ENCODE assay signal across 8 cellular contexts in the genomic region with DNA sequence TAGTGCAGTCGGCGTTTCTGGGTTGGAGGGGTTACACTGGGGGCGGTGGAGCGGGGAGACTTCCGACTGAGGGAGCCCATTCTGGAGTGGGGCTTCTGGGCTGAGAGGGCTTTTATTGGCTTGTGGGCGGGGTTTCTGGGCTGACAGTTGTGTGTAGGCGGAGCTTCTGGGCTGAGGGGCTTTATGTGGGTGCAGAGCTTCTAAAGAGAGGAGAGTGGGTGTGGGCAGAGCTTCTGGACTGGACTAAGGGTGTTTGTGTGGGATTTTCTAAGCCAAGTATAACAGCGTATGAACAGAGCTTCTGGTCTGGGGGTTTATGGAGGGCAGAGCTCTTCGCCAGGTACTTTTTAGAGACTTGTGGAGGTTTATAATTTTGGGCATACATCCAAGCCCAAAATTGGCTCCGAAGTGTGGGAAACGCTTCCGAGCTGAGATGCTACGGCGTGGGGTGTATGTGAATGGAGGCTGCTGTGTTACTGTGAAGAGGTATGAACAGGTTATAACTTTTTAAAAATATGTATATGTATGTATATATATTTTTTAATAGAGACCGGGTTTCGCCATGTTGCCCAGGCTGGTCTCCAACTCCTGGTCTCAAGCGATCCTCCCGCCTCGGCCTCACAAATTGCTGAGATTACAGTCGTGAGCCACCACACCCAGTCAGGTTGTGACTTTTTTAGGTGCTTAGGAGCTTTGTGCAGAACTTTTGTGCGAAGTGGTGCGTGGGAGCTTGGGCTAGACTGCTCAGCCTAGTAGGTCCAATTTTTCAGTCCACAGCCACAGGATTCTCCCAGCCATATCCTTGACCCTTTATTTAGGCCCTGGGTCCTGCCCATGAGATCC. TPM values are rescaled to one million over a fixed set of nuclear protein-coding genes. Genes with fewer than 3 reads are reported as not detected.
DNase-seq lines count a peak whose midpoint lies in the region; ATAC-seq and TF ChIP-seq lines count a peak whose summit lies in the region.

No MANE protein-coding gene starts in this region.

- DNase-seq in AG04449 (ENCODE audit: low read depth, low spot score) (no peak), iPS DF 6.9 (ENCODE audit: low read depth, low spot score) (no peak), stomach (no peak), NCI-H2107 treated with DMSO at 0.1 percent for 48 hours (lab: John Stamatoyannopoulos, UW; ENCODE audit: unreplicated experiment) (no peak), NCI-H146 treated with DMSO at 0.1 percent for 48 hours (lab: John Stamatoyannopoulos, UW; ENCODE audit: unreplicated experiment) (no peak)
- DNase-seq in activated CD8-positive, alpha-beta T cell treated with anti-CD3 and anti-CD28 coated beads, Interleukin-2, amount 10 ng/mL, durations not matched to agents 7 days and 5 days = no peak

- H3K9me3 Mint-ChIP-seq in activated CD8-positive, alpha-beta T cell treated with anti-CD3 and anti-CD28 coated beads, Interleukin-2, amount 10 ng/mL, durations not matched to agents 7 days and 5 days (ENCODE audit: insufficient read depth) = no peaks in the 10 kb centered on the region

- no CpG with 5 or more reads among the region's 22 CpGs for WGBS in iPS DF 6.9 (ENCODE audit: insufficient coverage, insufficient read length)
- WGBS in stomach, 5 donors = 38 to 46% (median 42%) methylated on average over 22 of the region's 22 CpGs

- H3K27ac ChIP-seq in iPS DF 6.9 (ENCODE audit: low read length) (no peak overlapping the region), stomach (peak overlapping the region; percentile 85 to 100 (median 91))

- peaks cover 15% of the 10 kb centered on the region for H3K36me3 Mint-ChIP-seq in activated CD8-positive, alpha-beta T cell treated with anti-CD3 and anti-CD28 coated beads, Interleukin-2, amount 10 ng/mL, durations not matched to agents 7 days and 5 days (ENCODE audit: low read depth)

- H3K4me1 ChIP-seq in iPS DF 6.9 (ENCODE audit: control insufficient read depth, insufficient read depth, low read length) (peaks cover 4% of the 10 kb centered on the region; the same call in 1 of the 2 replicates), stomach (peaks cover 13 to 38% (median 22%) of the 10 kb centered on the region in 4 donors)

- H3K27me3 Mint-ChIP-seq in activated CD8-positive, alpha-beta T cell treated with anti-CD3 and anti-CD28 coated beads, Interleukin-2, amount 10 ng/mL, durations not matched to agents 7 days and 5 days (ENCODE audit: low read depth) = no peaks in the 10 kb centered on the region

- no peak for TF ChIP-seq POLR2A in stomach (IDR thresholded peaks at IDR 0.05)

- no peak for TF ChIP-seq EP300 in stomach (IDR thresholded peaks at IDR 0.05)

- H3K9me3 ChIP-seq in iPS DF 6.9 (ENCODE audit: control insufficient read depth, insufficient read depth, low read length) (no peaks in the 10 kb centered on the region), stomach (no peaks in the 10 kb centered on the region)

- H3K36me3 ChIP-seq in iPS DF 6.9 (ENCODE audit: control insufficient read depth, insufficient read depth, low read length) = peaks cover 16% of the 10 kb centered on the region
- H3K36me3 ChIP-seq in stomach = peaks cover 20 to 39% (median 36%) of the 10 kb centered on the region in 4 donors

- CTCF ChIA-PET in AG04449 (lab: Yijun Ruan, JAX) = interaction anchor here (0.6 to 2.0 kb wide), 16 partner anchors 8 to 373 kb away, joined by 3 to 22 read pairs (median 4); no protein-coding TSS in a partner anchor
- CTCF ChIA-PET in activated CD8-positive, alpha-beta T cell treated with anti-CD3 and anti-CD28 coated beads, Interleukin-2, amount 10 ng/mL, durations not matched to agents 7 days and 5 days (lab: Charles Lee) = interaction anchor here (0.8 to 2.6 kb wide), 12 partner anchors 8 to 340 kb away, joined by 3 to 21 read pairs (median 5); a partner anchor contains a TSS

- intact Hi-C loops in stomach (cut with DNase I; ENCODE audit: low total_unique reads) = no loop called here

- peak; percentile 29 for ATAC-seq in GM21723 (IDR thresholded peaks at IDR 0.05; ENCODE audit: unreplicated experiment)
- no peak for ATAC-seq in activated CD8-positive, alpha-beta T cell treated with anti-CD3 and anti-CD28 coated beads, Interleukin-2, amount 10 ng/mL, durations not matched to agents 7 days and 5 days
- no peak for ATAC-seq in HG03520 (IDR thresholded peaks at IDR 0.05; ENCODE audit: unreplicated experiment)

- TF ChIP-seq CTCF in AG04449 (IDR thresholded peaks at IDR 0.05; ENCODE audit: insufficient read depth, low read length, missing control alignments) (peak; percentile 27), stomach (IDR thresholded peaks at IDR 0.05) (peak in 1 of 7 experiments; percentile 16)

- H3K27me3 ChIP-seq in iPS DF 6.9 (ENCODE audit: control insufficient read depth, insufficient read depth, low read length) (no peaks in the 10 kb centered on the region), stomach (no peaks in the 10 kb centered on the region)

- H3K4me3 ChIP-seq in AG04449 (ENCODE audit: low read depth, low read length) (peak overlapping the region; percentile 95), iPS DF 6.9 (ENCODE audit: low read length) (peak overlapping the region; percentile 98; the same call in 1 of the 2 replicates), stomach (peak overlapping the region; percentile 71 to 85 (median 76))

- H3K4me3 Mint-ChIP-seq in activated CD8-positive, alpha-beta T cell treated with anti-CD3 and anti-CD28 coated beads, Interleukin-2, amount 10 ng/mL, durations not matched to agents 7 days and 5 days = peak overlapping the region; percentile 76

- POLR2A ChIA-PET in AG04449 (lab: Yijun Ruan, JAX) = interaction anchor here (0.5 to 1.9 kb wide), 12 partner anchors 11 to 848 kb away, joined by 3 to 15 read pairs (median 4); a partner anchor contains a TSS
- POLR2A ChIA-PET in activated CD8-positive, alpha-beta T cell treated with anti-CD3 and anti-CD28 coated beads, Interleukin-2, amount 10 ng/mL, durations not matched to agents 7 days and 5 days (lab: Charles Lee) = interaction anchor here (0.6 to 4.5 kb wide), 12 partner anchors 8 to 1180 kb away, joined by 3 to 28 read pairs (median 4); a partner anchor contains a TSS

- H3K4me1 Mint-ChIP-seq in activated CD8-positive, alpha-beta T cell treated with anti-CD3 and anti-CD28 coated beads, Interleukin-2, amount 10 ng/mL, durations not matched to agents 7 days and 5 days (ENCODE audit: low read depth) = peaks cover 38% of the 10 kb centered on the region

- peak overlapping the region; percentile 87 for H3K27ac Mint-ChIP-seq in activated CD8-positive, alpha-beta T cell treated with anti-CD3 and anti-CD28 coated beads, Interleukin-2, amount 10 ng/mL, durations not matched to agents 7 days and 5 days

RNA-seq across cellular contexts. Expression of a gene that starts 0.9 kb away (rescaled TPM):
- total RNA-seq in activated CD8-positive, alpha-beta T cell treated with anti-CD3 and anti-CD28 coated beads, Interleukin-2, amount 10 ng/mL, durations not matched to agents 7 days and 5 days = 10 to 100 TPM; 32.6 to 36.2 TPM
- total RNA-seq in stomach = 1 to 10 TPM in 4 of 5 donors, not detected in 1; 2.2 to 6.2 (median 3.4) TPM
- polyA plus RNA-seq in stomach = 1 to 10 TPM; 4.7 to 9.7 (median 6.4) TPM

RNA-seq across cellular contexts. Expression of a gene that starts 34.2 kb away (rescaled TPM):
- total RNA-seq in activated CD8-positive, alpha-beta T cell treated with anti-CD3 and anti-CD28 coated beads, Interleukin-2, amount 10 ng/mL, durations not matched to agents 7 days and 5 days = 10 to 100 TPM; 65.7 to 67.2 TPM
- 10 to 100 TPM; 14.6 to 38.0 (median 32.6) TPM for total RNA-seq in stomach
- 10 to 100 TPM in 1 of 3 donors, 1 to 10 TPM in 2; 7.6 to 11.3 (median 8.5) TPM for polyA plus RNA-seq in stomach

RNA-seq across cellular contexts. Expression of a gene that starts 59.9 kb away (rescaled TPM):
- total RNA-seq in activated CD8-positive, alpha-beta T cell treated with anti-CD3 and anti-CD28 coated beads, Interleukin-2, amount 10 ng/mL, durations not matched to agents 7 days and 5 days = 100 to 1,000 TPM; 194 to 197 TPM
- 10 to 100 TPM; 21.4 to 99.9 (median 76.9) TPM for total RNA-seq in stomach
- 10 to 100 TPM; 50.3 to 64.5 (median 53.6) TPM for polyA plus RNA-seq in stomach

Comparison
In these comparisons a context has a peak if more than half of its experiments do, and no peak if none do; other contexts are left out.
1. RNA of a gene that starts 0.9 kb away (total RNA-seq): 32.6 to 36.2 TPM in activated CD8-positive, alpha-beta T cell treated with anti-CD3 and anti-CD28 coated beads, Interleukin-2, amount 10 ng/mL, durations not matched to agents 7 days and 5 days; 2.2 to 6.2 TPM in stomach; every median in the first group is over 4 times any median in the second.
2. Peak in every context shown above with its lines, with median percentiles within 50 percentile points of each other: H3K4me3 ChIP-seq.